In the genomic region with DNA sequence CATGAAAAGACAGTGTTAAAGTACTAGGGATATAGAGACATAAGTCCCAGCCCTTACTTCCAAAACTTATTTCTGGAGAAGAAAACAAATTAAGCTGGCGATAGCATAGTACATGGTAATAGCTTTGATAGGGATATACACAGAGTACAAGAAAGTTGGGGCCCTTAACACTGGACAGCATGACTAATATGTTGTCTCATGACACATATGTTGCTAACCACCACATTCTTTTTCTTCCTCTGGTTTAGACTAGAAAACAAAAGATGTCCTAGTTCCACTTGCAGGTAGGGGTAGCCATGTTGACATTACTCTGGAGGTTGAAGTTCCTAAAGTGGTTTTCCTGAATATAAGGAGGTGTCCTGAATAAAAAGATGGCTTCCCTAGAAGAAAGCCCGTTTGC, we compare ENCODE assay signal across 19 cellular contexts.
DNase-seq lines count a peak whose midpoint lies in the region; ATAC-seq and TF ChIP-seq lines count a peak whose summit lies in the region.
"Had no signal": no experiment of that assay in that cellular context is flagged by ENCODE, and none has a peak within 500 bp of the region (broad histone marks: within the 10 kb centered on the region; RNA-seq: fewer than 3 reads in every experiment).

No MANE protein-coding gene starts in this region.

- TF ChIP-seq CTCF in kidney epithelial cell (IDR thresholded peaks at IDR 0.05; ENCODE audit: insufficient read depth, low read length, poor library complexity, severe bottlenecking): no peak

- H3K4me1 ChIP-seq in HAP-1: no peaks in the 10 kb centered on the region
- peaks cover 0 to 7% of the 10 kb centered on the region in 2 donors for H3K4me1 ChIP-seq in aorta (ENCODE audit: control insufficient read depth in 1 of 2, insufficient read depth in 2 of 2, low read length in 2 of 2)
- H3K4me1 ChIP-seq: thyroid gland had no signal

- H3K36me3 ChIP-seq in kidney epithelial cell (ENCODE audit: control insufficient read depth, insufficient read depth, low read length): no peaks in the 10 kb centered on the region
- peaks cover under 1% of the 10 kb centered on the region; the same call in 1 of the 2 replicates for H3K36me3 ChIP-seq in HAP-1 (replicated peaks)
- H3K36me3 ChIP-seq in aorta (ENCODE audit: control insufficient read depth in 1 of 2, insufficient read depth in 2 of 2, low read length in 1 of 2): no peaks in the 10 kb centered on the region
- H3K36me3 ChIP-seq: thyroid gland had no signal

- H3K4me3 ChIP-seq in kidney epithelial cell (ENCODE audit: low read depth, low read length): no peak overlapping the region
- H3K4me3 ChIP-seq in HAP-1: no peak overlapping the region
- no peak overlapping the region for H3K4me3 ChIP-seq in aorta (ENCODE audit: low read length in 2 of 2)
- H3K4me3 ChIP-seq: esophagus squamous epithelium, thyroid gland had no signal

- ATAC-seq in HG02938 (IDR thresholded peaks at IDR 0.05; ENCODE audit: unreplicated experiment) (peak; percentile 56), aorta (ENCODE audit: low FRiP score) (no peak)
- ATAC-seq: left lobe of liver, WTC11 had no signal

- no peak overlapping the region for H3K27ac ChIP-seq in substantia nigra (ENCODE audit: low read depth, low read length, poor library complexity, severe bottlenecking)
- no peak overlapping the region for H3K27ac ChIP-seq in aorta (ENCODE audit: low read depth in 1 of 2, low read length in 2 of 2)
- H3K27ac ChIP-seq: esophagus squamous epithelium, thyroid gland had no signal

- H3K27me3 ChIP-seq in kidney epithelial cell (ENCODE audit: control insufficient read depth, insufficient read depth, low read length): no peaks in the 10 kb centered on the region
- H3K27me3 ChIP-seq in HAP-1 (ENCODE audit: low read depth): no peaks in the 10 kb centered on the region
- H3K27me3 ChIP-seq in aorta (ENCODE audit: control insufficient read depth in 1 of 2, insufficient read depth in 2 of 2, low read length in 1 of 2): no peaks in the 10 kb centered on the region
- H3K27me3 ChIP-seq: esophagus squamous epithelium, thyroid gland had no signal

- intact Hi-C loops in aorta (cut with DNase I): no loop called here

- peak; percentile 7 for DNase-seq in Daoy (ENCODE audit: low read depth)
- DNase-seq in amniotic epithelial cell (ENCODE audit: low read depth): peak; percentile 36
- peak; percentile 18 for DNase-seq in kidney epithelial cell (ENCODE audit: low read depth)
- no peak for DNase-seq in HAP-1 (ENCODE audit: low spot score in 2 of 2)
- DNase-seq in substantia nigra (lab: John Stamatoyannopoulos, UW): no peak
- DNase-seq in globus pallidus (ENCODE audit: low spot score): no peak
- DNase-seq in aorta: no peak
- DNase-seq: activated effector memory CD4-positive, alpha-beta T cell treated with anti-CD3 and anti-CD28 coated beads, Interleukin-2, amount 50 U/mL, for 16 hours; cortex of kidney; esophagus squamous epithelium; KBM-7; NCI-H2171; NCI-H82; stimulated activated CD4-positive, alpha-beta T cell treated with anti-CD3 and anti-CD28 coated beads, Interleukin-4, amount 100 ng/mL, for 4 hours; T-helper 1 cell; thyroid gland had no signal

- in situ Hi-C loops in HAP-1 (cut with MboI; ENCODE audit: low sequenced_read_pairs): no loop called here

- H3K9me3 ChIP-seq in HAP-1: no peaks in the 10 kb centered on the region
- no peaks in the 10 kb centered on the region for H3K9me3 ChIP-seq in aorta (ENCODE audit: control insufficient read depth, low read length)
- H3K9me3 ChIP-seq: esophagus squamous epithelium, thyroid gland had no signal

- 83 to 95% methylated on average over 2 of the region's 2 CpGs for WGBS in aorta, 2 donors

Comparison
In these comparisons a context has a peak if more than half of its experiments do, and no peak if none do; other contexts are left out.
1. DNase-seq: peak in Daoy (single experiment), amniotic epithelial cell (single experiment) and kidney epithelial cell (single experiment); none in HAP-1 (0 of 2), substantia nigra (0 of 49), globus pallidus (single experiment) and aorta (0 of 2).